In the genomic region with DNA sequence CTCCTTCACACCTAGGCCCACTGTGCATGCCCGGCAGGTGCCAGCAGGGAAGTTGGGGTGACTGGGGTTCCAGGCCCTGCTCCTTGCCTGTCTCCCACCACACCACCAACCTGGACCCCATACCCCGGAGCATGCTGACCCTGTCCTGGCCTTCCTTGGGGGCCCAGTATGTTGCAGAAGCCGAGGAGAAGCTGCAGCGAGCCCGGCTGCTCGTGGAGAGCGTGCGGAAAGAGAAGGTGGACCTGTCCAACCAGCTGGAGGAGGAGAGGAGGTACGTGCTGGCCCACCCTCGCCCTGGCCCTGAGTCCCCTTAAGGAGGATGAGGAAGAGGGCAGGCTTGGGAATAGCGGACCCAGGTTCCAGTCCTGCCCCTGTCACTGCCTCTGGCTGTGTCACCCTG, we compare ENCODE assay signal across 28 cellular contexts.
"Had no signal": no experiment of that assay in that cellular context is flagged by ENCODE, and none has a peak within 500 bp of the region (broad histone marks: within the 10 kb centered on the region; RNA-seq: fewer than 3 reads in every experiment).

No MANE protein-coding gene starts in this region.

- H3K27me3 ChIP-seq: left lung, neural progenitor cell, neutrophil, ovary, right atrium auricular region, right lobe of liver, tibial nerve, uterus had no signal

- H3K4me3 ChIP-seq: left lung, lower lobe of right lung, neural progenitor cell, ovary, right atrium auricular region, right lobe of liver, smooth muscle cell, tibial nerve, uterus had no signal

- H3K9me3 ChIP-seq: neutrophil, right lobe of liver had no signal

- H3K9ac ChIP-seq: neural progenitor cell had no signal

- ATAC-seq: left colon; left lung; lower lobe of right lung; natural killer cell; right lobe of liver; stimulated activated memory B cell treated with anti-CD40 and anti-IgM and Interleukin-4, amounts not matched to agents 10 μg/mL and 1 μg/mL and 100 μg/mL, for 72 hours; stimulated activated naive CD8-positive, alpha-beta T cell treated with anti-CD3 and anti-CD28 coated beads, Interleukin-15, amount 100 ng/mL, for 72 hours had no signal

- H3K4me1 ChIP-seq: lower lobe of right lung, neural progenitor cell, right atrium auricular region, right lobe of liver, uterus had no signal

- H3K36me3 ChIP-seq: neural progenitor cell, neutrophil, ovary, uterus had no signal

- H2AFZ ChIP-seq: neural progenitor cell had no signal

- DNase-seq: hypothalamus; immature natural killer cell; kidney; left colon; left lung; lower lobe of right lung; mammary epithelial cell; mesenchymal stem cell; naive B cell; natural killer cell; nephron progenitor cell; occipital lobe; ovary; right lobe of liver; stimulated activated CD4-positive, alpha-beta T cell treated with anti-CD3 and anti-CD28 coated beads, Interleukin-1b, Interleukin-23, amount 100 ng/mL, for 48 hours; stimulated activated CD4-positive, alpha-beta T cell treated with anti-CD3 and anti-CD28 coated beads, Interleukin-2, amount 100 ng/mL, for 48 hours; stimulated activated CD4-positive, alpha-beta T cell treated with anti-CD3 and anti-CD28 coated beads, Interleukin-4, amount 100 ng/mL, for 4 hours; stimulated activated CD8-positive, alpha-beta memory T cell treated with anti-CD3 and anti-CD28 coated beads, Interleukin-4, amount 100 ng/mL, for 48 hours; stimulated activated naive CD4-positive, alpha-beta T cell treated with Interleukin-2 at 50 U/mL for 16 hours; stimulated activated naive CD8-positive, alpha-beta T cell treated with anti-CD3 and anti-CD28 coated beads, Interleukin-15, amount 100 ng/mL, for 72 hours; substantia nigra; uterus had no signal

- H3K27ac ChIP-seq: left lung, lower lobe of right lung, neural progenitor cell, neutrophil, ovary, right atrium auricular region, right lobe of liver, tibial nerve, uterus had no signal

- H3K4me2 ChIP-seq: neural progenitor cell, smooth muscle cell had no signal
